Comparison of ENCODE assay signal across 1 cellular context in genomic region chr17:83110755-83111154, GRCh38.
TF ChIP-seq lines count a peak whose summit lies in the region.

No MANE protein-coding gene starts in this region.

TF ChIP-seq in HCT116, 20 proteins besides CTCF, POLR2A, EP300 and RAD21:
- TF ChIP-seq ZNF274 (IDR thresholded peaks at IDR 0.05; ENCODE audit: low read depth, low read length) (no peak), SIN3A (IDR thresholded peaks at IDR 0.05; ENCODE audit: low read depth) (no peak), CEBPB (IDR thresholded peaks at IDR 0.05; ENCODE audit: low read depth) (no peak), YY1 (IDR thresholded peaks at IDR 0.05; ENCODE audit: extremely low read depth, insufficient replicate concordance, low read depth, low read length) (no peak), EZH2 (IDR thresholded peaks at IDR 0.05) (no peak), CBX3 (IDR thresholded peaks at IDR 0.05; ENCODE audit: low read depth) (no peak), EGR1 (IDR thresholded peaks at IDR 0.05; ENCODE audit: low read depth) (no peak), JUND (IDR thresholded peaks at IDR 0.05) (no peak), SP1 (IDR thresholded peaks at IDR 0.05; ENCODE audit: low read depth) (no peak), POLR2AphosphoS5 (IDR thresholded peaks at IDR 0.05; ENCODE audit: low read depth, low read length) (no peak), EZH2phosphoT487 (IDR thresholded peaks at IDR 0.05; ENCODE audit: borderline replicate concordance) (no peak), FOSL1 (IDR thresholded peaks at IDR 0.05; ENCODE audit: low read depth) (no peak), SRF (IDR thresholded peaks at IDR 0.05; ENCODE audit: low read depth) (no peak), TCF7L2 (IDR thresholded peaks at IDR 0.05; ENCODE audit: borderline replicate concordance, extremely low read depth, insufficient read depth, insufficient read length) (no peak), ZFX (IDR thresholded peaks at IDR 0.05) (no peak)
- TF ChIP-seq, protein P1, sequence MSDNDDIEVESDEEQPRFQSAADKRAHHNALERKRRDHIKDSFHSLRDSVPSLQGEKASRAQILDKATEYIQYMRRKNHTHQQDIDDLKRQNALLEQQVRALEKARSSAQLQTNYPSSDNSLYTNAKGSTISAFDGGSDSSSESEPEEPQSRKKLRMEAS (IDR thresholded peaks at IDR 0.05): no peak
- TF ChIP-seq, protein P2, sequence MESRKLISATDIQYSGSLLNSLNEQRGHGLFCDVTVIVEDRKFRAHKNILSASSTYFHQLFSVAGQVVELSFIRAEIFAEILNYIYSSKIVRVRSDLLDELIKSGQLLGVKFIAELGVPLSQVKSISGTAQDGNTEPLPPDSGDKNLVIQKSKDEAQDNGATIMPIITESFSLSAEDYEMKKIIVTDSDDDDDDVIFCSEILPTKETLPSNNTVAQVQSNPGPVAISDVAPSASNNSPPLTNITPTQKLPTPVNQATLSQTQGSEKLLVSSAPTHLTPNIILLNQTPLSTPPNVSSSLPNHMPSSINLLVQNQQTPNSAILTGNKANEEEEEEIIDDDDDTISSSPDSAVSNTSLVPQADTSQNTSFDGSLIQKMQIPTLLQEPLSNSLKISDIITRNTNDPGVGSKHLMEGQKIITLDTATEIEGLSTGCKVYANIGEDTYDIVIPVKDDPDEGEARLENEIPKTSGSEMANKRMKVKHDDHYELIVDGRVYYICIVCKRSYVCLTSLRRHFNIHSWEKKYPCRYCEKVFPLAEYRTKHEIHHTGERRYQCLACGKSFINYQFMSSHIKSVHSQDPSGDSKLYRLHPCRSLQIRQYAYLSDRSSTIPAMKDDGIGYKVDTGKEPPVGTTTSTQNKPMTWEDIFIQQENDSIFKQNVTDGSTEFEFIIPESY (IDR thresholded peaks at IDR 0.05; ENCODE audit: extremely low read depth, insufficient replicate concordance, low read length): no peak
- TF ChIP-seq, protein P3, sequence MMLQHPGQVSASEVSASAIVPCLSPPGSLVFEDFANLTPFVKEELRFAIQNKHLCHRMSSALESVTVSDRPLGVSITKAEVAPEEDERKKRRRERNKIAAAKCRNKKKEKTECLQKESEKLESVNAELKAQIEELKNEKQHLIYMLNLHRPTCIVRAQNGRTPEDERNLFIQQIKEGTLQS (IDR thresholded peaks at IDR 0.05): no peak
